1 cellular context compared by ENCODE assay signal in genomic region chr2:190964170-190964795, GRCh38.
TF ChIP-seq lines count a peak whose summit lies in the region.

No MANE protein-coding gene starts in this region.

TF ChIP-seq in GM23338, 12 proteins besides CTCF, POLR2A, EP300 and RAD21 (continued from another document):
- TF ChIP-seq REST (IDR thresholded peaks at IDR 0.05; ENCODE audit: unreplicated experiment) = no peak
- no peak for TF ChIP-seq POLR2AphosphoS5 (IDR thresholded peaks at IDR 0.05; ENCODE audit: low read depth)
- TF ChIP-seq CREB1 (CRISPR knock-in tag; IDR thresholded peaks at IDR 0.05; ENCODE audit: low read depth) = no peak
- TF ChIP-seq JUNB (IDR thresholded peaks at IDR 0.05; ENCODE audit: unreplicated experiment) = no peak
